Comparison of ENCODE assay signal across 1 cellular context in genomic region chr2:235048549-235048948, GRCh38.
TF ChIP-seq lines count a peak whose summit lies in the region.

No MANE protein-coding gene starts in this region.

TF ChIP-seq in liver, 16 proteins besides CTCF, POLR2A, EP300 and RAD21:
- no peak for TF ChIP-seq GABPA (IDR thresholded peaks at IDR 0.05 in 1 of 2, conservative IDR thresholded peaks at IDR 0.05 in 1 of 2)
- TF ChIP-seq, protein P1, sequence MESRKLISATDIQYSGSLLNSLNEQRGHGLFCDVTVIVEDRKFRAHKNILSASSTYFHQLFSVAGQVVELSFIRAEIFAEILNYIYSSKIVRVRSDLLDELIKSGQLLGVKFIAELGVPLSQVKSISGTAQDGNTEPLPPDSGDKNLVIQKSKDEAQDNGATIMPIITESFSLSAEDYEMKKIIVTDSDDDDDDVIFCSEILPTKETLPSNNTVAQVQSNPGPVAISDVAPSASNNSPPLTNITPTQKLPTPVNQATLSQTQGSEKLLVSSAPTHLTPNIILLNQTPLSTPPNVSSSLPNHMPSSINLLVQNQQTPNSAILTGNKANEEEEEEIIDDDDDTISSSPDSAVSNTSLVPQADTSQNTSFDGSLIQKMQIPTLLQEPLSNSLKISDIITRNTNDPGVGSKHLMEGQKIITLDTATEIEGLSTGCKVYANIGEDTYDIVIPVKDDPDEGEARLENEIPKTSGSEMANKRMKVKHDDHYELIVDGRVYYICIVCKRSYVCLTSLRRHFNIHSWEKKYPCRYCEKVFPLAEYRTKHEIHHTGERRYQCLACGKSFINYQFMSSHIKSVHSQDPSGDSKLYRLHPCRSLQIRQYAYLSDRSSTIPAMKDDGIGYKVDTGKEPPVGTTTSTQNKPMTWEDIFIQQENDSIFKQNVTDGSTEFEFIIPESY (IDR thresholded peaks at IDR 0.05), result no peak
- peak; percentile 78 to 88 for TF ChIP-seq RXRA (IDR thresholded peaks at IDR 0.05)
- no peak for TF ChIP-seq FOXA1 (IDR thresholded peaks at IDR 0.05)
- TF ChIP-seq YY1 (IDR thresholded peaks at IDR 0.05), result peak; percentile 62
- TF ChIP-seq JUND (IDR thresholded peaks at IDR 0.05), result peak in 1 of 2 donors; percentile 17
- peak; percentile 27 for TF ChIP-seq ATF3 (IDR thresholded peaks at IDR 0.05)
- TF ChIP-seq TAF1 (conservative IDR thresholded peaks at IDR 0.05), result no peak
- peak; percentile 86 for TF ChIP-seq SP1 (IDR thresholded peaks at IDR 0.05)
- peak; percentile 32 for TF ChIP-seq NR2F2 (IDR thresholded peaks at IDR 0.05)
